ENCODE assay signal across 15 cellular contexts in genomic region chr11:29634248-29634647, GRCh38.
DNase-seq lines count a peak whose midpoint lies in the region; ATAC-seq and TF ChIP-seq lines count a peak whose summit lies in the region.
"Had no signal": no experiment of that assay in that cellular context is flagged by ENCODE, and none has a peak within 500 bp of the region (broad histone marks: within the 10 kb centered on the region; RNA-seq: fewer than 3 reads in every experiment).

No MANE protein-coding gene starts in this region.

- H3K4me2 ChIP-seq in smooth muscle cell = no peak overlapping the region

- DNase-seq in cardiac muscle cell (ENCODE audit: low read depth in 1 of 2, low spot score in 1 of 2) = peak in 1 of 2 donors; percentile 18
- DNase-seq in Right ventricle myocardium inferior (ENCODE audit: missing footprints) = no peak
- no peak for DNase-seq in fibroblast of mammary gland (ENCODE audit: low read depth)
- no peak for DNase-seq in smooth muscle cell (lab: John Stamatoyannopoulos, UW; ENCODE audit: unreplicated experiment)
- no peak for DNase-seq in MG63
- DNase-seq in DMS114 treated with DMSO at 0.1 percent for 48 hours (lab: John Stamatoyannopoulos, UW; ENCODE audit: unreplicated experiment) = no peak
- DNase-seq: activated CD4-positive, alpha-beta memory T cell treated with anti-CD3 and anti-CD28 coated beads for 36 hours; DMS153; NCI-H187; NCI-H526 treated with DMSO at 0.1 percent for 48 hours; T1000; trophoblast cell had no signal

- H3K4me3 ChIP-seq in cardiac muscle cell (no peak overlapping the region), fibroblast of mammary gland (ENCODE audit: control insufficient read depth, low read depth, low read length) (no peak overlapping the region), smooth muscle cell (no peak overlapping the region), MG63 (no peak overlapping the region)

- no peak for ATAC-seq in Right ventricle myocardium inferior
- ATAC-seq in HG03139 (IDR thresholded peaks at IDR 0.05; ENCODE audit: unreplicated experiment) = no peak

- intact Hi-C loops in Right ventricle myocardium inferior (cut with DNase I) = loop anchor here (10.0 kb wide), 1 partner anchor 109 kb away; no protein-coding TSS in a partner anchor

- H3K4me1 ChIP-seq in cardiac muscle cell (ENCODE audit: low read depth) (no peaks in the 10 kb centered on the region), smooth muscle cell (ENCODE audit: low read depth) (no peaks in the 10 kb centered on the region)
- H3K4me1 ChIP-seq: parathyroid adenoma had no signal

- TF ChIP-seq CTCF in cardiac muscle cell (IDR thresholded peaks at IDR 0.05; ENCODE audit: low read depth, low read length) (peak; percentile 37), VCaP (conservative IDR thresholded peaks at IDR 0.05) (peak; percentile 31), fibroblast of mammary gland (conservative IDR thresholded peaks at IDR 0.05; ENCODE audit: control insufficient read depth, insufficient read depth, low read depth, low read length) (peak; percentile 28), smooth muscle cell (IDR thresholded peaks at IDR 0.05; ENCODE audit: borderline replicate concordance, insufficient read depth, poor library complexity, severe bottlenecking) (peak; percentile 25)

- H2AFZ ChIP-seq in smooth muscle cell (ENCODE audit: low read depth) = no peak overlapping the region
- H2AFZ ChIP-seq: parathyroid adenoma had no signal

- no peaks in the 10 kb centered on the region for H3F3A ChIP-seq in smooth muscle cell (ENCODE audit: low read depth)

- no peak overlapping the region for H3K27ac ChIP-seq in cardiac muscle cell
- H3K27ac ChIP-seq in VCaP = no peak overlapping the region
- H3K27ac ChIP-seq in smooth muscle cell (ENCODE audit: low read depth) = no peak overlapping the region
- H3K27ac ChIP-seq: parathyroid adenoma had no signal

- H3K36me3 ChIP-seq in cardiac muscle cell (no peaks in the 10 kb centered on the region), smooth muscle cell (ENCODE audit: low read depth) (no peaks in the 10 kb centered on the region), MG63 (no peaks in the 10 kb centered on the region)

- H3K27me3 ChIP-seq in cardiac muscle cell (no peaks in the 10 kb centered on the region), smooth muscle cell (ENCODE audit: low read depth) (no peaks in the 10 kb centered on the region), MG63 (no peaks in the 10 kb centered on the region)

- H3K79me2 ChIP-seq in smooth muscle cell (ENCODE audit: low read depth) = no peaks in the 10 kb centered on the region
- H3K79me2 ChIP-seq: parathyroid adenoma had no signal

- H4K20me1 ChIP-seq in smooth muscle cell (ENCODE audit: low read depth) = no peaks in the 10 kb centered on the region

- no peak overlapping the region for H3K9ac ChIP-seq in smooth muscle cell (ENCODE audit: low read depth)
- H3K9ac ChIP-seq: parathyroid adenoma had no signal

- no peaks in the 10 kb centered on the region for H3K9me3 ChIP-seq in cardiac muscle cell (ENCODE audit: low read depth)
- no peaks in the 10 kb centered on the region for H3K9me3 ChIP-seq in smooth muscle cell (replicated peaks; ENCODE audit: low read depth)
- H3K9me3 ChIP-seq in MG63 = no peaks in the 10 kb centered on the region
